In genomic region chr5:52995914-52996313, GRCh38 we compare ENCODE assay signal across 1 cellular context.
TF ChIP-seq lines count a peak whose summit lies in the region.

No MANE protein-coding gene starts in this region.

TF ChIP-seq in HepG2, 621 proteins besides CTCF, POLR2A, EP300 and RAD21 (continued from another document):
- no peak for TF ChIP-seq ZBTB43 (CRISPR knock-in tag; conservative IDR thresholded peaks at IDR 0.05)
- TF ChIP-seq HOXA9 (CRISPR knock-in tag; IDR thresholded peaks at IDR 0.05; ENCODE audit: borderline replicate concordance): no peak
- TF ChIP-seq ZNF740 (CRISPR knock-in tag; IDR thresholded peaks at IDR 0.05): no peak
- TF ChIP-seq ZNF296 (CRISPR knock-in tag; conservative IDR thresholded peaks at IDR 0.05): no peak
- TF ChIP-seq ZNF20 (CRISPR knock-in tag; IDR thresholded peaks at IDR 0.05): no peak
- no peak for TF ChIP-seq GATAD2A (CRISPR knock-in tag; IDR thresholded peaks at IDR 0.05)
